In the genomic region with DNA sequence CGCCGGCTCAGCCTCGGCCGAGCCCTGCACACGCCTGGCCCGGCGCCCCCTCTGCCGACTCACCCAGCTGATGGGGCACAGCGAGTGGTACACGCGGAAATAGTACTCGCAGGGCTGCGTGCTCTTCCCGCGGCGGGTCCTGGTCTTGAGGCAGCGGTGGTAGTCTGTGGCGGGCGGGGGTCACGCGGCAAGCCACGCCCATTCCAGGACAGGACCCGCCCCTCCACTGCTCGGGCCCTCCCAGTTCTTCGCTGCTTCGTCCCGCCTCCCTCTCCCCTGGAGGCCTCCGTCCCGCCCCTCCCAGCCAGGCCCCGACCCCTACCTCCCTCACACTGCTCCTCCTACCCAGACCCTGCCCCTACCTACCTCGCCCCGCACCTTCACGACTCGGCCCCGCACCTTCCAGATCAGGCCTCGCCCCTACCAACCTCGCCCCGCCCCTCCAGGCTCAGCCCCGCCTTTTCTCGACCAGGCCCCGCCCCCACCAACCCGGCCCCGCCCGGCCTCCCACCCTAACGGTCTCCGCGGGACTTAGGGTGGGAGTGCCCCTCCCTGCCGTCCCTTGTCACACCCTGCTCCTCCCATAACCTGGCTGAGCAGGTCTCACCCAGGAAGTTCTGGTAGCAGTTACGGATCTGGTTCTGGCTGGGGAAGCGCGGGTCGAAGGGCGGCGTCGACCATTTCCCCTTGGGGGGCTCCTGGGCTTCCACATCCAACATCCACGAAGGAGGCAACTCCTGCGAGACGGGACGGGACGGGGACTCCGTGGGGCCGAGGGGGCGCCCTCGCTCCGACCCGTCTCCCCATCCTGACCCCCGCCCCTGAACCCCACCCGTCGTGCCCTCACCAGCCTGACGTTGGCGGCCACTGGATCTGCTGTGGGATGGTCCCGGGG, we compare ENCODE assay signal across 9 cellular contexts. TPM values are rescaled to one million over a fixed set of nuclear protein-coding genes. Genes with fewer than 3 reads are reported as not detected.
A peak's percentile ranks its signal among the peaks of the same experiment; 100 is the strongest.
DNase-seq lines count a peak whose midpoint lies in the region; ATAC-seq, FAIRE-seq and TF ChIP-seq lines count a peak whose summit lies in the region.
"Had no signal": no experiment of that assay in that cellular context is flagged by ENCODE, and none has a peak within 500 bp of the region (broad histone marks: within the 10 kb centered on the region; RNA-seq: fewer than 3 reads in every experiment).

No MANE protein-coding gene starts in this region.

- 1% methylated on average over 30 of the region's 72 CpGs; no CpG with 5 or more reads in 1 of the 2 donors for WGBS in transverse colon (ENCODE audit: low coverage in 1 of 2), 2 donors

- peak; percentile 84 for ATAC-seq in activated T-helper 17 cell treated with anti-CD3 and anti-CD28 coated beads, Interleukin-2, amount 50 U/mL, for 72 hours (replicated peaks)

- H3K4me1 ChIP-seq in OCI-LY7 (ENCODE audit: insufficient read depth, low read length, poor library complexity, severe bottlenecking) (peaks cover 12% of the 10 kb centered on the region), transverse colon (peaks cover 17 to 39% (median 19%) of the 10 kb centered on the region in 4 donors)

- peak overlapping the region; percentile 68 for H3K4me3 Mint-ChIP-seq in activated T-helper 17 cell treated with anti-CD3 and anti-CD28 coated beads, Interleukin-2, amount 50 U/mL, for 72 hours
- peak overlapping the region; percentile 59 for H3K4me3 Mint-ChIP-seq in neural crest cell

- peak; percentile 55 for TF ChIP-seq POLR2A in transverse colon (IDR thresholded peaks at IDR 0.05)

- H3K4me1 Mint-ChIP-seq in activated T-helper 17 cell treated with anti-CD3 and anti-CD28 coated beads, Interleukin-2, amount 50 U/mL, for 72 hours, result peaks cover 17% of the 10 kb centered on the region
- H3K4me1 Mint-ChIP-seq in neural crest cell, result peaks cover 8% of the 10 kb centered on the region

- peak overlapping the region; percentile 34; the same call in 1 of the 2 replicates for H2AFZ ChIP-seq in OCI-LY7 (ENCODE audit: low read length)

- H3K4me2 ChIP-seq in OCI-LY7 (ENCODE audit: low read length), result peak overlapping the region; percentile 71

- H3K9me3 Mint-ChIP-seq in activated T-helper 17 cell treated with anti-CD3 and anti-CD28 coated beads, Interleukin-2, amount 50 U/mL, for 72 hours, result no peaks in the 10 kb centered on the region
- H3K9me3 Mint-ChIP-seq in neural crest cell, result no peaks in the 10 kb centered on the region

- peak; percentile 5 for DNase-seq in NCI-H510A treated with DMSO at 0.1 percent for 48 hours (lab: John Stamatoyannopoulos, UW)
- DNase-seq in NCI-H510A (lab: John Stamatoyannopoulos, UW), result no peak
- DNase-seq in OCI-LY7 (ENCODE audit: low spot score), result peak; percentile 74
- peak; percentile 18 for DNase-seq in fibroblast of peridontal ligament (ENCODE audit: extremely low read depth)
- DNase-seq in neural crest cell (ENCODE audit: low read depth, low spot score), result no peak
- peak; percentile 86 for DNase-seq in transverse colon
- no peak for DNase-seq in RCC 7860 (ENCODE audit: low spot score)

- no peak for TF ChIP-seq EP300 in transverse colon (IDR thresholded peaks at IDR 0.05; ENCODE audit: low read depth)

- H3K9me2 ChIP-seq in OCI-LY7 (ENCODE audit: insufficient read depth, low read length), result no peaks in the 10 kb centered on the region

- H3K27me3 Mint-ChIP-seq in activated T-helper 17 cell treated with anti-CD3 and anti-CD28 coated beads, Interleukin-2, amount 50 U/mL, for 72 hours, result peaks cover 36% of the 10 kb centered on the region
- H3K27me3 Mint-ChIP-seq in neural crest cell (ENCODE audit: low read depth), result peaks cover 78% of the 10 kb centered on the region

- H3K79me2 ChIP-seq in OCI-LY7 (ENCODE audit: insufficient read depth, low read depth, low read length), result no peaks in the 10 kb centered on the region

- no peak overlapping the region for H3K27ac Mint-ChIP-seq in activated T-helper 17 cell treated with anti-CD3 and anti-CD28 coated beads, Interleukin-2, amount 50 U/mL, for 72 hours
- H3K27ac Mint-ChIP-seq in neural crest cell (ENCODE audit: unreplicated experiment), result no peak overlapping the region

- no peaks in the 10 kb centered on the region for H4K20me1 ChIP-seq in OCI-LY7 (ENCODE audit: insufficient read depth, low read length)

- intact Hi-C loops in OCI-LY7 (cut with micrococcal nuclease; ENCODE audit: unreplicated experiment), result no loop called here
- intact Hi-C loops in transverse colon (cut with DNase I; ENCODE audit: low total_unique reads), result no loop called here

- FAIRE-seq in RCC 7860 (lab: Jason Lieb, UNC), result no peak

- CTCF ChIA-PET in OCI-LY7 (lab: Charles Lee; ENCODE audit: unreplicated experiment), result no interaction called here

- peak overlapping the region; percentile 65 for H3K4me3 ChIP-seq in OCI-LY7 (ENCODE audit: low read depth, low read length, poor library complexity, severe bottlenecking)
- H3K4me3 ChIP-seq in transverse colon, result peak overlapping the region; percentile 1 to 50 (median 27)

- H3K27ac ChIP-seq in OCI-LY7 (ENCODE audit: low read depth, low read length, poor library complexity, severe bottlenecking), result no peak overlapping the region
- H3K27ac ChIP-seq in transverse colon, result peak overlapping the region in 3 of 4 donors; percentile 1 to 64 (median 50)

- BruUV-seq in OCI-LY7 (replicated peaks; lab: Mats Ljungman, UMichigan), result no TSS peak

- H3K9me3 ChIP-seq in OCI-LY7 (ENCODE audit: low read length) (no peaks in the 10 kb centered on the region), transverse colon (no peaks in the 10 kb centered on the region)

- POLR2A ChIA-PET in OCI-LY7 (lab: Charles Lee), result interaction anchor here (0.6 kb wide), 1 partner anchor 13 kb away, joined by 5 read pairs; no protein-coding TSS in a partner anchor

- H3K36me3 Mint-ChIP-seq in activated T-helper 17 cell treated with anti-CD3 and anti-CD28 coated beads, Interleukin-2, amount 50 U/mL, for 72 hours (ENCODE audit: low read depth), result peaks cover 11% of the 10 kb centered on the region
- no peaks in the 10 kb centered on the region for H3K36me3 Mint-ChIP-seq in neural crest cell (ENCODE audit: low read depth)

- peaks cover 63% of the 10 kb centered on the region for H3K27me3 ChIP-seq in transverse colon

- in situ Hi-C loops in transverse colon (cut with MboI; ENCODE audit: low pct_ligation_motif_present in 1 of 4, low pct_unique_long_range_greater_than_20kb in 1 of 4, low sequenced_read_pairs in 3 of 4), result no loop called here

- H3K36me3 ChIP-seq in OCI-LY7 (ENCODE audit: insufficient read depth, low read length) (no peaks in the 10 kb centered on the region), transverse colon (no peaks in the 10 kb centered on the region)

- TF ChIP-seq CTCF in OCI-LY7 (conservative IDR thresholded peaks at IDR 0.05; ENCODE audit: low read length), result no peak
- no peak for TF ChIP-seq CTCF in neural crest cell (conservative IDR thresholded peaks at IDR 0.05)
- TF ChIP-seq CTCF in transverse colon (IDR thresholded peaks at IDR 0.05), result no peak

RNA-seq across cellular contexts. Expression of gene COX6B2, which starts 0.5 kb away (rescaled TPM):
- not detected in 2 replicates for total RNA-seq in OCI-LY7 (2014; rRNA removed; shearing (Covaris generic))
- total RNA-seq in OCI-LY7 (2022), result not detected in 2 replicates
- under 1 TPM; 0.15 to 0.50 TPM for total RNA-seq in activated T-helper 17 cell treated with anti-CD3 and anti-CD28 coated beads, Interleukin-2, amount 50 U/mL, for 72 hours
- total RNA-seq in neural crest cell, result 0.16 TPM in 1 of 2 replicates, not detected in the other
- 10 to 100 TPM in 3 of 4 donors, 1 to 10 TPM in 1; 4.0 to 58.7 (median 21.0) TPM for total RNA-seq in transverse colon
- total RNA-seq: glomerular endothelial cell had no signal

RNA-seq across cellular contexts. Expression of gene GARIN5B, which starts 9.0 kb away (rescaled TPM):
- not detected in 2 replicates for total RNA-seq in OCI-LY7 (2014; rRNA removed; shearing (Covaris generic))
- total RNA-seq in OCI-LY7 (2022) (not detected in 2 replicates), neural crest cell (not detected in 2 replicates), transverse colon (not detected)
- not detected for total RNA-seq in activated T-helper 17 cell treated with anti-CD3 and anti-CD28 coated beads, Interleukin-2, amount 50 U/mL, for 72 hours
- total RNA-seq: glomerular endothelial cell had no signal

RNA-seq across cellular contexts. Expression of gene KMT5C, which starts 14.4 kb away (rescaled TPM):
- total RNA-seq in OCI-LY7 (2014; rRNA removed; shearing (Covaris generic)), result 21.2 and 22.8 TPM in 2 replicates
- total RNA-seq in OCI-LY7 (2022) (36.1 and 43.4 TPM in 2 replicates), neural crest cell (32.9 and 35.2 TPM in 2 replicates), transverse colon (10 to 100 TPM; 27.8 to 80.8 (median 31.3) TPM)
- 10 to 100 TPM; 15.6 to 25.3 TPM for total RNA-seq in activated T-helper 17 cell treated with anti-CD3 and anti-CD28 coated beads, Interleukin-2, amount 50 U/mL, for 72 hours

RNA-seq across cellular contexts. Expression of gene IL11, which starts 16.2 kb away (rescaled TPM):
- 0.32 TPM in 1 of 2 replicates, not detected in the other for total RNA-seq in OCI-LY7 (2014; rRNA removed; shearing (Covaris generic))
- total RNA-seq in OCI-LY7 (2022), result 0.46 and 0.55 TPM in 2 replicates
- under 1 TPM; 0.15 to 0.95 TPM for total RNA-seq in activated T-helper 17 cell treated with anti-CD3 and anti-CD28 coated beads, Interleukin-2, amount 50 U/mL, for 72 hours
- 0.56 and 0.59 TPM in 2 replicates for total RNA-seq in neural crest cell
- under 1 TPM in 1 of 4 donors, not detected in 3; 0.48 TPM for total RNA-seq in transverse colon

RNA-seq across cellular contexts. Expression of gene TMEM190, which starts 22.6 kb away (rescaled TPM):
- total RNA-seq in OCI-LY7 (2014; rRNA removed; shearing (Covaris generic)), result not detected in 2 replicates
- not detected in 2 replicates for total RNA-seq in OCI-LY7 (2022)
- not detected for total RNA-seq in activated T-helper 17 cell treated with anti-CD3 and anti-CD28 coated beads, Interleukin-2, amount 50 U/mL, for 72 hours
- not detected in 2 replicates for total RNA-seq in neural crest cell
- total RNA-seq in transverse colon, result not detected
- total RNA-seq: glomerular endothelial cell had no signal

Comparison
In these comparisons a context has a peak if more than half of its experiments do, and no peak if none do; other contexts are left out.
1. DNase-seq: peak in NCI-H510A treated with DMSO at 0.1 percent for 48 hours (single experiment), OCI-LY7 (single experiment), fibroblast of peridontal ligament (single experiment) and transverse colon (single experiment); none in NCI-H510A (single experiment), neural crest cell (single experiment) and RCC 7860 (single experiment).